17 cellular contexts compared by ENCODE assay signal in the genomic region with DNA sequence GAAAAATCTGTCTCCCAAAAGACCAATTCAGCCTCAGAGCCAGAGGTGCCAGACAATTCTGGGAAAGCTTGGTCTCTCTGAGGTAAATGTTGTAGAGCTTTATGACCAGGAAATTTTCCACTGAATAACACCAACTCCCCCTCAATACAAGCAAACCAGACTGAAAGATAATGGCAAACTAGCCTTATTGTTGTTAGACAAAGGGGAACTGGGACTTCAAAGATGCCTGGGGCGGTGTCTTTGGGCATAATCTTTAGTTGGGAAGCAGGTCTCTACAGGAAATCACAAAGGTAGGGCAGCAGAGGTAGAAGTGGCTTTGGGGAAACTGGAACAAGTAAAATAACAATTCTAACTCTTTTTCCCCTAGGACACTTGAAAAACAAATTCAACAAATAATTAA. TPM values are rescaled to one million over a fixed set of nuclear protein-coding genes. Genes with fewer than 3 reads are reported as not detected.
A peak's percentile ranks its signal among the peaks of the same experiment; 100 is the strongest.
DNase-seq lines count a peak whose midpoint lies in the region; ATAC-seq and TF ChIP-seq lines count a peak whose summit lies in the region.
"Had no signal": no experiment of that assay in that cellular context is flagged by ENCODE, and none has a peak within 500 bp of the region (broad histone marks: within the 10 kb centered on the region; RNA-seq: fewer than 3 reads in every experiment).

No MANE protein-coding gene starts in this region.

- no peak overlapping the region for H3K4me2 ChIP-seq in PC-3 (ENCODE audit: low read length)
- H3K4me2 ChIP-seq: SK-N-SH had no signal

- POLR2A ChIA-PET in PC-3 (lab: Charles Lee; ENCODE audit: unreplicated experiment): no interaction called here

- H3K27ac ChIP-seq in HUES48 (ENCODE audit: low read depth, low read length) (peak overlapping the region; percentile 59), PC-3 (ENCODE audit: low read length) (no peak overlapping the region)
- H3K27ac ChIP-seq: Peyer's patch had no signal

- TF ChIP-seq CTCF in PC-3 (conservative IDR thresholded peaks at IDR 0.05; ENCODE audit: low read depth, low read length): no peak

- no TSS peak for BruUV-seq in PC-3 (replicated peaks; lab: Mats Ljungman, UMichigan)

- H3K27me3 ChIP-seq in HUES48 (ENCODE audit: control insufficient read depth, insufficient read depth, low read length): peaks cover 17% of the 10 kb centered on the region
- H3K27me3 ChIP-seq in PC-3 (ENCODE audit: low read length): no peaks in the 10 kb centered on the region
- H3K27me3 ChIP-seq: Peyer's patch had no signal

- H3K79me2 ChIP-seq in PC-3 (ENCODE audit: low read length): no peaks in the 10 kb centered on the region

- H3K9ac ChIP-seq in HUES48 (ENCODE audit: low read depth, low read length) (no peak overlapping the region), PC-3 (ENCODE audit: low read length) (no peak overlapping the region)
- H3K9ac ChIP-seq: SK-N-SH had no signal

- CTCF ChIA-PET in PC-3 (lab: Charles Lee): no interaction called here

- H3K9me3 ChIP-seq in HUES48 (ENCODE audit: control insufficient read depth, insufficient read depth, low read length): no peaks in the 10 kb centered on the region
- H3K9me3 ChIP-seq in PC-3 (ENCODE audit: low read length): no peaks in the 10 kb centered on the region
- H3K9me3 ChIP-seq: Peyer's patch, SK-N-SH had no signal

- H3K4me3 ChIP-seq in HUES48 (ENCODE audit: low read depth, low read length) (no peak overlapping the region), PC-3 (ENCODE audit: low read length) (no peak overlapping the region)
- H3K4me3 ChIP-seq: Peyer's patch had no signal

- intact Hi-C loops in PC-3 (cut with micrococcal nuclease): no loop called here

- no peaks in the 10 kb centered on the region for H4K20me1 ChIP-seq in PC-3 (ENCODE audit: low read length)

- H3F3A ChIP-seq in PC-3 (ENCODE audit: low read length, unreplicated experiment): no peaks in the 10 kb centered on the region

- H2AFZ ChIP-seq in PC-3 (ENCODE audit: low read length): no peak overlapping the region

- H3K36me3 ChIP-seq in HUES48 (ENCODE audit: control insufficient read depth, insufficient read depth, low read length): no peaks in the 10 kb centered on the region
- H3K36me3 ChIP-seq in PC-3 (ENCODE audit: low read depth, low read length): no peaks in the 10 kb centered on the region
- H3K36me3 ChIP-seq: Peyer's patch had no signal

- H3K9me2 ChIP-seq in PC-3 (replicated peaks; ENCODE audit: low read length): no peaks in the 10 kb centered on the region
- H3K9me2 ChIP-seq: SK-N-SH had no signal

- peaks cover 20% of the 10 kb centered on the region for H3K4me1 ChIP-seq in HUES48 (ENCODE audit: control insufficient read depth, insufficient read depth, low read length)
- no peaks in the 10 kb centered on the region for H3K4me1 ChIP-seq in PC-3 (ENCODE audit: insufficient read depth, low read length)
- H3K4me1 ChIP-seq: Peyer's patch had no signal

- peak; percentile 45 for DNase-seq in COR-L47 (lab: John Stamatoyannopoulos, UW)
- peak; percentile 21 for DNase-seq in NCI-H748 treated with DMSO at 0.1 percent for 48 hours (lab: John Stamatoyannopoulos, UW)
- DNase-seq in iPS-NIHi7 (ENCODE audit: extremely low spot score): peak; percentile 28
- no peak for DNase-seq in PC-3
- DNase-seq: DMS153, KG1, NCI-H1436 treated with DMSO at 0.1 percent for 48 hours, Peyer's patch, SK-N-SH, T-helper 1 cell had no signal

- ATAC-seq in HG02852 (IDR thresholded peaks at IDR 0.05; ENCODE audit: unreplicated experiment) (no peak), PC-3 (no peak), HG03432 (IDR thresholded peaks at IDR 0.05; ENCODE audit: unreplicated experiment) (no peak), HG02973 (IDR thresholded peaks at IDR 0.05; ENCODE audit: unreplicated experiment) (no peak)
- ATAC-seq: HepG2, Right ventricle myocardium inferior had no signal

RNA-seq across cellular contexts. Expression of a gene that starts 12.0 kb away (rescaled TPM):
- total RNA-seq in PC-3 (2014; rRNA removed): 3.5 and 4.4 TPM in 2 replicates
- total RNA-seq: A673 had no signal

RNA-seq across cellular contexts. Expression of a gene that starts 13.4 kb away (rescaled TPM):
- total RNA-seq in PC-3 (2014; rRNA removed): 30.0 and 63.8 TPM in 2 replicates
